28 cellular contexts compared by ENCODE assay signal in genomic region chr1:66435541-66435940, GRCh38.
"Had no signal": no experiment of that assay in that cellular context is flagged by ENCODE, and none has a peak within 500 bp of the region (broad histone marks: within the 10 kb centered on the region; RNA-seq: fewer than 3 reads in every experiment).

No MANE protein-coding gene starts in this region.

- H3K27ac Mint-ChIP-seq: activated CD4-positive, alpha-beta memory T cell treated with anti-CD3 and anti-CD28 coated beads, Interleukin-2, amount 10 ng/mL, durations not matched to agents 7 days and 5 days; activated naive CD4-positive, alpha-beta T cell treated with anti-CD3 and anti-CD28 coated beads, Interleukin-2, amount 50 U/mL, for 72 hours; activated naive CD8-positive, alpha-beta T cell treated with anti-CD3 and anti-CD28 coated beads, Interleukin-2, amount 10 ng/mL, durations not matched to agents 7 days and 5 days; activated T-cell treated with anti-CD3 and anti-CD28 coated beads, Interleukin-2, amount 50 U/mL, for 24 hours; dendritic cell treated with granulocyte-macrophage colony-stimulating factor and Interleukin-4, amounts not matched to agents 40 ng/mL and 50 ng/mL, for 4 days; endodermal cell; WTC11 had no signal

- H3K4me3 Mint-ChIP-seq: activated CD4-positive, alpha-beta memory T cell treated with anti-CD3 and anti-CD28 coated beads, Interleukin-2, amount 10 ng/mL, durations not matched to agents 7 days and 5 days; activated CD4-positive, alpha-beta T cell treated with anti-CD3 and anti-CD28 coated beads, Interleukin-2, amount 10 ng/mL, durations not matched to agents 7 days and 5 days; activated naive CD4-positive, alpha-beta T cell treated with anti-CD3 and anti-CD28 coated beads, Interleukin-2, amount 10 ng/mL, durations not matched to agents 7 days and 5 days; activated naive CD8-positive, alpha-beta T cell treated with anti-CD3 and anti-CD28 coated beads, Interleukin-2, amount 10 ng/mL, durations not matched to agents 7 days and 5 days; activated T-cell treated with anti-CD3 and anti-CD28 coated beads, Interleukin-2, amount 50 U/mL, for 24 hours; activated T-cell treated with anti-CD3 and anti-CD28 coated beads, Interleukin-2, amount 50 U/mL, for 72 hours; central memory CD8-positive, alpha-beta T cell; dendritic cell treated with granulocyte-macrophage colony-stimulating factor and Interleukin-4, amounts not matched to agents 40 ng/mL and 50 ng/mL, for 4 days; endodermal cell; WTC11 had no signal

- DNase-seq: activated CD4-positive, alpha-beta memory T cell treated with anti-CD3 and anti-CD28 coated beads, Interleukin-2, amount 10 ng/mL, durations not matched to agents 7 days and 5 days; activated CD4-positive, alpha-beta T cell treated with anti-CD3 and anti-CD28 coated beads for 1 hour; activated CD4-positive, alpha-beta T cell treated with anti-CD3 and anti-CD28 coated beads for 4 hours; activated CD4-positive, alpha-beta T cell treated with anti-CD3 and anti-CD28 coated beads, Interleukin-2, amount 10 ng/mL, durations not matched to agents 7 days and 5 days; activated CD4-positive, alpha-beta T cell treated with anti-CD3 and anti-CD28 coated beads, Interleukin-2, amount 50 U/mL, for 4 hours; activated CD8-positive, alpha-beta memory T cell treated with anti-CD3 and anti-CD28 coated beads, Interleukin-2, amount 50 U/mL, for 48 hours; activated gamma-delta T cell; activated naive CD4-positive, alpha-beta T cell; activated naive CD4-positive, alpha-beta T cell treated with anti-CD3 and anti-CD28 coated beads, Interleukin-2, amount 10 ng/mL, durations not matched to agents 7 days and 5 days; activated naive CD8-positive, alpha-beta T cell treated with anti-CD3 and anti-CD28 coated beads, Interleukin-2, amount 10 ng/mL, durations not matched to agents 7 days and 5 days; activated T-cell treated with anti-CD3 and anti-CD28 coated beads for 4 hours; activated T-cell treated with anti-CD3 and anti-CD28 coated beads, Interleukin-2, amount 50 U/mL, for 24 hours; activated T-cell treated with anti-CD3 and anti-CD28 coated beads, Interleukin-2, amount 50 U/mL, for 72 hours; amniotic stem cell; anterior cingulate cortex; brain microvascular endothelial cell; dorsolateral prefrontal cortex; effector memory CD4-positive, alpha-beta T cell; endodermal cell; foreskin fibroblast; gastrocnemius medialis; glutamatergic neuron; heart left ventricle; T-helper 2 cell had no signal

- H3K27me3 Mint-ChIP-seq: activated CD4-positive, alpha-beta memory T cell treated with anti-CD3 and anti-CD28 coated beads, Interleukin-2, amount 10 ng/mL, durations not matched to agents 7 days and 5 days; activated CD4-positive, alpha-beta T cell treated with anti-CD3 and anti-CD28 coated beads, Interleukin-2, amount 10 ng/mL, durations not matched to agents 7 days and 5 days; activated naive CD8-positive, alpha-beta T cell treated with anti-CD3 and anti-CD28 coated beads, Interleukin-2, amount 10 ng/mL, durations not matched to agents 7 days and 5 days; activated T-cell treated with anti-CD3 and anti-CD28 coated beads, Interleukin-2, amount 50 U/mL, for 24 hours; central memory CD8-positive, alpha-beta T cell; dendritic cell treated with granulocyte-macrophage colony-stimulating factor and Interleukin-4, amounts not matched to agents 40 ng/mL and 50 ng/mL, for 4 days had no signal
